In genomic region chr3:17908399-17909191, GRCh38 we compare ENCODE assay signal across 32 cellular contexts.
"Had no signal": no experiment of that assay in that cellular context is flagged by ENCODE, and none has a peak within 500 bp of the region (broad histone marks: within the 10 kb centered on the region; RNA-seq: fewer than 3 reads in every experiment).

No MANE protein-coding gene starts in this region.

- H3K27ac ChIP-seq: ascending aorta, brain microvascular endothelial cell, coronary artery, dorsolateral prefrontal cortex, gastrocnemius medialis, ovary, prostate gland, skin epidermis, uterus, WERI-Rb-1 had no signal

- H3K27ac Mint-ChIP-seq: activated CD4-positive, alpha-beta memory T cell treated with anti-CD3 and anti-CD28 coated beads for 36 hours; activated CD4-positive, alpha-beta T cell treated with anti-CD3 and anti-CD28 coated beads, Interleukin-2, amount 10 ng/mL, durations not matched to agents 24 days and 14 days; activated naive CD4-positive, alpha-beta T cell treated with anti-CD3 and anti-CD28 coated beads, Interleukin-2, amount 10 ng/mL, durations not matched to agents 7 days and 5 days; activated naive CD8-positive, alpha-beta T cell treated with anti-CD3 and anti-CD28 coated beads, Interleukin-2, amount 10 ng/mL, durations not matched to agents 7 days and 5 days; activated T-helper 1 cell treated with anti-CD3 and anti-CD28 coated beads, Interleukin-12 subunit alpha, Interleukin-12 subunit beta, Interleukin-2, Interleukin-4 antibody, amounts not matched to agents 30 ng/mL and 10 ng/mL and 1 ng/mL, durations not matched to agents 14 hours and 24 hours and 36 hours; effector memory CD8-positive, alpha-beta T cell; stimulated activated effector memory CD8-positive, alpha-beta T cell treated with anti-CD3 and anti-CD28 coated beads, Interleukin-12 subunit alpha, Interleukin-12 subunit beta, amount 100 ng/mL, for 72 hours; stimulated activated naive CD8-positive, alpha-beta T cell treated with anti-CD3 and anti-CD28 coated beads, Interleukin-15, amount 100 ng/mL, for 72 hours; type B pancreatic cell had no signal

- DNase-seq: activated CD4-positive, alpha-beta memory T cell treated with anti-CD3 and anti-CD28 coated beads for 36 hours; activated CD4-positive, alpha-beta T cell treated with anti-CD3 and anti-CD28 coated beads, Interleukin-2, amount 10 ng/mL, durations not matched to agents 24 days and 14 days; activated CD4-positive, CD25-positive, alpha-beta regulatory T cell treated with anti-CD3 and anti-CD28 coated beads, Interleukin-2, amount 50 U/mL, for 72 hours; activated CD8-positive, alpha-beta memory T cell treated with anti-CD3 and anti-CD28 coated beads, Interleukin-2, amount 50 U/mL, for 4 hours; activated effector memory CD4-positive, alpha-beta T cell treated with anti-CD3 and anti-CD28 coated beads, Interleukin-2, amount 50 U/mL, for 16 hours; activated naive CD4-positive, alpha-beta T cell treated with anti-CD3 and anti-CD28 coated beads, Interleukin-2, amount 10 ng/mL, durations not matched to agents 7 days and 5 days; activated naive CD8-positive, alpha-beta T cell treated with anti-CD3 and anti-CD28 coated beads, Interleukin-2, amount 10 ng/mL, durations not matched to agents 7 days and 5 days; activated T-cell treated with anti-CD3 and anti-CD28 coated beads, Interleukin-2, amount 50 U/mL, for 1 hour; brain microvascular endothelial cell; dorsolateral prefrontal cortex; effector memory CD8-positive, alpha-beta T cell; erythroblast; gastrocnemius medialis; glutamatergic neuron; left cardiac atrium; left ventricle myocardium superior; ovary; retina; stimulated activated CD4-positive, alpha-beta T cell treated with anti-CD3 and anti-CD28 coated beads, Interleukin-12 subunit alpha, Interleukin-12 subunit beta, amount 100 ng/mL, for 4 hours; stimulated activated CD4-positive, alpha-beta T cell treated with anti-CD3 and anti-CD28 coated beads, Interleukin-4, amount 100 ng/mL, for 1 hour; stimulated activated naive CD8-positive, alpha-beta T cell treated with anti-CD3 and anti-CD28 coated beads, Interleukin-15, amount 100 ng/mL, for 72 hours; substantia nigra; uterus; WERI-Rb-1 had no signal

- H3K9me3 Mint-ChIP-seq: activated CD4-positive, alpha-beta memory T cell treated with anti-CD3 and anti-CD28 coated beads for 36 hours; activated CD4-positive, alpha-beta T cell treated with anti-CD3 and anti-CD28 coated beads, Interleukin-2, amount 10 ng/mL, durations not matched to agents 24 days and 14 days; activated naive CD4-positive, alpha-beta T cell treated with anti-CD3 and anti-CD28 coated beads, Interleukin-2, amount 10 ng/mL, durations not matched to agents 7 days and 5 days; activated naive CD8-positive, alpha-beta T cell treated with anti-CD3 and anti-CD28 coated beads, Interleukin-2, amount 10 ng/mL, durations not matched to agents 7 days and 5 days; activated T-helper 1 cell treated with anti-CD3 and anti-CD28 coated beads, Interleukin-12 subunit alpha, Interleukin-12 subunit beta, Interleukin-2, Interleukin-4 antibody, amounts not matched to agents 30 ng/mL and 10 ng/mL and 1 ng/mL, durations not matched to agents 14 hours and 24 hours and 36 hours; effector memory CD8-positive, alpha-beta T cell; stimulated activated effector memory CD8-positive, alpha-beta T cell treated with anti-CD3 and anti-CD28 coated beads, Interleukin-12 subunit alpha, Interleukin-12 subunit beta, amount 100 ng/mL, for 72 hours; stimulated activated naive CD8-positive, alpha-beta T cell treated with anti-CD3 and anti-CD28 coated beads, Interleukin-15, amount 100 ng/mL, for 72 hours had no signal

- H3K9me3 ChIP-seq: ascending aorta, gastrocnemius medialis, ovary, prostate gland, uterus had no signal

- H3K4me3 Mint-ChIP-seq: activated CD4-positive, alpha-beta memory T cell treated with anti-CD3 and anti-CD28 coated beads for 36 hours; activated CD4-positive, alpha-beta T cell treated with anti-CD3 and anti-CD28 coated beads, Interleukin-2, amount 10 ng/mL, durations not matched to agents 24 days and 14 days; activated naive CD4-positive, alpha-beta T cell treated with anti-CD3 and anti-CD28 coated beads, Interleukin-2, amount 10 ng/mL, durations not matched to agents 7 days and 5 days; activated naive CD8-positive, alpha-beta T cell treated with anti-CD3 and anti-CD28 coated beads, Interleukin-2, amount 10 ng/mL, durations not matched to agents 7 days and 5 days; activated T-helper 1 cell treated with anti-CD3 and anti-CD28 coated beads, Interleukin-12 subunit alpha, Interleukin-12 subunit beta, Interleukin-2, Interleukin-4 antibody, amounts not matched to agents 30 ng/mL and 10 ng/mL and 1 ng/mL, durations not matched to agents 14 hours and 24 hours and 36 hours; effector memory CD8-positive, alpha-beta T cell; stimulated activated effector memory CD8-positive, alpha-beta T cell treated with anti-CD3 and anti-CD28 coated beads, Interleukin-12 subunit alpha, Interleukin-12 subunit beta, amount 100 ng/mL, for 72 hours; stimulated activated naive CD8-positive, alpha-beta T cell treated with anti-CD3 and anti-CD28 coated beads, Interleukin-15, amount 100 ng/mL, for 72 hours; type B pancreatic cell had no signal

- H3K4me3 ChIP-seq: ascending aorta, coronary artery, dorsolateral prefrontal cortex, gastrocnemius medialis, ovary, prostate gland, skin epidermis, uterus had no signal

- H3K4me1 Mint-ChIP-seq: activated CD4-positive, alpha-beta T cell treated with anti-CD3 and anti-CD28 coated beads, Interleukin-2, amount 10 ng/mL, durations not matched to agents 24 days and 14 days; activated naive CD4-positive, alpha-beta T cell treated with anti-CD3 and anti-CD28 coated beads, Interleukin-2, amount 10 ng/mL, durations not matched to agents 7 days and 5 days; stimulated activated effector memory CD8-positive, alpha-beta T cell treated with anti-CD3 and anti-CD28 coated beads, Interleukin-12 subunit alpha, Interleukin-12 subunit beta, amount 100 ng/mL, for 72 hours; stimulated activated naive CD8-positive, alpha-beta T cell treated with anti-CD3 and anti-CD28 coated beads, Interleukin-15, amount 100 ng/mL, for 72 hours had no signal

- ATAC-seq: effector memory CD8-positive, alpha-beta T cell; gastrocnemius medialis; left cardiac atrium; left ventricle myocardium superior; sciatic nerve; stimulated activated effector memory CD8-positive, alpha-beta T cell treated with anti-CD3 and anti-CD28 coated beads, Interleukin-12 subunit alpha, Interleukin-12 subunit beta, amount 100 ng/mL, for 72 hours; stimulated activated naive CD8-positive, alpha-beta T cell treated with anti-CD3 and anti-CD28 coated beads, Interleukin-15, amount 100 ng/mL, for 72 hours had no signal

- H3K27me3 Mint-ChIP-seq: type B pancreatic cell had no signal

- H3K36me3 Mint-ChIP-seq: activated CD4-positive, alpha-beta memory T cell treated with anti-CD3 and anti-CD28 coated beads for 36 hours; activated naive CD4-positive, alpha-beta T cell treated with anti-CD3 and anti-CD28 coated beads, Interleukin-2, amount 10 ng/mL, durations not matched to agents 7 days and 5 days; activated naive CD8-positive, alpha-beta T cell treated with anti-CD3 and anti-CD28 coated beads, Interleukin-2, amount 10 ng/mL, durations not matched to agents 7 days and 5 days; stimulated activated effector memory CD8-positive, alpha-beta T cell treated with anti-CD3 and anti-CD28 coated beads, Interleukin-12 subunit alpha, Interleukin-12 subunit beta, amount 100 ng/mL, for 72 hours had no signal

- H3K4me1 ChIP-seq: ascending aorta, gastrocnemius medialis, prostate gland, uterus had no signal

- H3K27me3 ChIP-seq: ascending aorta, brain microvascular endothelial cell, gastrocnemius medialis, ovary, uterus had no signal

- H3K36me3 ChIP-seq: ascending aorta, brain microvascular endothelial cell, gastrocnemius medialis, ovary, prostate gland, uterus, WERI-Rb-1 had no signal
